Comparison of ENCODE assay signal across 10 cellular contexts in the genomic region with DNA sequence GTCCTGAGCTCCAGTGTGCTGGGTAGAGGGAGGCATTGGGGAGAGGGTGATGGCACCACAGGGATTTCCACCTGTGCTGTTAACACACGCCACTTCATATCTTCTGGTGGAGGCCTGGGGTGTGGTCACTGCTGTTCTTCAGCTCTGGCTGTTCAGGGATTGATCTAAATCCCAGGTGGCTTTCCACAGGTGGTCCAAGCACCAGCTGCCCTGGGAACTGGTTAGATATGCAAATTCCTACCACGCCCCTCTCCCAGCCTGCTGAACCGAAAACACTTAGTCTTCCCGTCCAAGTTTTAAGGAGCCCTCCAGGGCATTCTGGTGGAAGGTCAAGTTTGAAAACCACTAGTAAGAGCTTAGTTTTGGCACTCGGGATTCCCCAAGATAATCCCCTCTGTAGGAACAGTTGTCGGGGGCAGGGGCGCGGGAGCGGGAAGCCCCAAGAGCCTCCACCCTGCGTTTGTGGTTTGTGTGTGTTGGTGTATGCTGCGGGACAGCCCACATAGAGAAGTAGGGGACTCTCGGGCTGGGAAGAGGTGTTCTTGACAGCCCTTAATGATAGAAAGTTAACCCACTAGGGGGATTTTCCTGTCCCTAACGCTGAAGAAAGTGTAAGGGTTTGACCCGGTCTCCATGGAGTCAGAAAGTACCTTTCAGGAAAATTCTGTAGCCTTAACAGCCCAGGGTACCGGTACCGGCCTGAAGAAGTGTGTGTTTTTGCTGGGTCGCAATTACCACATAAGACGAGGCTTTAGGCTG. TPM values are rescaled to one million over a fixed set of nuclear protein-coding genes. Genes with fewer than 3 reads are reported as not detected.
A peak's percentile ranks its signal among the peaks of the same experiment; 100 is the strongest.
DNase-seq lines count a peak whose midpoint lies in the region; ATAC-seq and TF ChIP-seq lines count a peak whose summit lies in the region.
"Had no signal": no experiment of that assay in that cellular context is flagged by ENCODE, and none has a peak within 500 bp of the region (broad histone marks: within the 10 kb centered on the region; RNA-seq: fewer than 3 reads in every experiment).

No MANE protein-coding gene starts in this region.

- peaks cover 11% of the 10 kb centered on the region for H3K36me3 Mint-ChIP-seq in neural progenitor cell
- H3K36me3 Mint-ChIP-seq: naive thymus-derived CD8-positive, alpha-beta T cell had no signal

- no peaks in the 10 kb centered on the region for H3K79me2 ChIP-seq in neural progenitor cell (ENCODE audit: low read depth)

- H3K27me3 ChIP-seq in body of pancreas (no peaks in the 10 kb centered on the region), neural progenitor cell (peaks cover 23% of the 10 kb centered on the region), brain microvascular endothelial cell (replicated peaks) (no peaks in the 10 kb centered on the region)

- no peaks in the 10 kb centered on the region for H3K9me3 ChIP-seq in body of pancreas
- H3K9me3 ChIP-seq in neural progenitor cell (ENCODE audit: low read depth): no peaks in the 10 kb centered on the region

- peaks cover 12% of the 10 kb centered on the region for H3K27me3 Mint-ChIP-seq in neural progenitor cell (ENCODE audit: insufficient read depth, low read depth)
- H3K27me3 Mint-ChIP-seq: naive thymus-derived CD8-positive, alpha-beta T cell had no signal

- H3K4me3 ChIP-seq in body of pancreas (no peak overlapping the region), neural progenitor cell (no peak overlapping the region), brain microvascular endothelial cell (ENCODE audit: low read depth, low read length) (no peak overlapping the region)

- no peak for TF ChIP-seq CTCF in body of pancreas (IDR thresholded peaks at IDR 0.05)
- no peak for TF ChIP-seq CTCF in neural progenitor cell (IDR thresholded peaks at IDR 0.05)
- no peak for TF ChIP-seq CTCF in brain microvascular endothelial cell (IDR thresholded peaks at IDR 0.05; ENCODE audit: low read depth, low read length, missing control alignments)

- DNase-seq in Caki2 (ENCODE audit: low read depth) (peak; percentile 19), body of pancreas (peak in 2 of 4 donors; percentile 51 to 52), neural progenitor cell (ENCODE audit: low spot score) (no peak), brain microvascular endothelial cell (no peak), hypothalamus (lab: John Stamatoyannopoulos, UW) (no peak), amniotic stem cell (lab: John Stamatoyannopoulos, UW) (no peak)
- DNase-seq: naive thymus-derived CD8-positive, alpha-beta T cell; T-helper 1 cell had no signal

- in situ Hi-C loops in Caki2 (cut with HindIII; ENCODE audit: low pct_unique_long_range_greater_than_20kb, low sequenced_read_pairs): no loop called here
- in situ Hi-C loops in brain microvascular endothelial cell (cut with HindIII; ENCODE audit: low pct_ligation_motif_present, low sequenced_read_pairs): no loop called here

- H3K4me1 ChIP-seq in body of pancreas: peaks cover 66% of the 10 kb centered on the region
- H3K4me1 ChIP-seq in neural progenitor cell: peaks cover 18% of the 10 kb centered on the region

- no peak overlapping the region for H3K9ac ChIP-seq in neural progenitor cell

- H3K27ac Mint-ChIP-seq in neural progenitor cell: no peak overlapping the region

- H3F3A ChIP-seq in neural progenitor cell (ENCODE audit: low read depth): no peaks in the 10 kb centered on the region

- TF ChIP-seq POLR2A in body of pancreas (IDR thresholded peaks at IDR 0.05): peak in 2 of 3 donors; percentile 10 to 23

- intact Hi-C loops in body of pancreas (cut with DNase I): loop anchor here (5.0 kb wide), 1 partner anchor 41 kb away; no protein-coding TSS in a partner anchor

- ATAC-seq in HG02759 (IDR thresholded peaks at IDR 0.05; ENCODE audit: unreplicated experiment) (peak; percentile 39), body of pancreas (no peak)
- ATAC-seq in activated CD4-positive, CD25-positive, alpha-beta regulatory T cell treated with anti-CD3 and anti-CD28 coated beads, Interleukin-2, amount 50 U/mL, for 24 hours: no peak

- H2AFZ ChIP-seq in neural progenitor cell (replicated peaks): no peak overlapping the region

- no peak overlapping the region for H3K4me3 Mint-ChIP-seq in neural progenitor cell

- WGBS in body of pancreas, 2 donors: 65 to 71% methylated on average over 16 to 18 of the region's 18 CpGs

- no peaks in the 10 kb centered on the region for H3K9me3 Mint-ChIP-seq in neural progenitor cell
- H3K9me3 Mint-ChIP-seq: naive thymus-derived CD8-positive, alpha-beta T cell had no signal

- no peaks in the 10 kb centered on the region for H4K20me1 ChIP-seq in neural progenitor cell (ENCODE audit: low read depth)

- H3K4me1 Mint-ChIP-seq in neural progenitor cell: peaks cover 23% of the 10 kb centered on the region

- H3K36me3 ChIP-seq in body of pancreas (replicated peaks in 1 of 2; ENCODE audit: insufficient read depth in 1 of 2, low read depth in 2 of 2): peaks cover 0 to 4% of the 10 kb centered on the region in 2 donors
- no peaks in the 10 kb centered on the region for H3K36me3 ChIP-seq in neural progenitor cell
- no peaks in the 10 kb centered on the region for H3K36me3 ChIP-seq in brain microvascular endothelial cell (replicated peaks)

- peak overlapping the region; percentile 53 for H3K4me2 ChIP-seq in neural progenitor cell

- H3K27ac ChIP-seq in body of pancreas (peak overlapping the region; percentile 88 to 95 (median 94)), neural progenitor cell (no peak overlapping the region), brain microvascular endothelial cell (no peak overlapping the region)

RNA-seq across cellular contexts. Expression of a gene that starts 5.1 kb away (rescaled TPM):
- total RNA-seq in Caki2 (2014; rRNA removed; shearing (Covaris generic); ENCODE audit: low replicate concordance): 0.43 and 2.8 TPM in 2 replicates
- total RNA-seq in body of pancreas (100 to 1,000 TPM; 226 to 230 TPM), neural progenitor cell (ENCODE audit: low replicate concordance) (0.71 TPM in 1 of 2 replicates, not detected in the other)
- total RNA-seq: naive thymus-derived CD8-positive, alpha-beta T cell had no signal

RNA-seq across cellular contexts. Expression of a gene that starts 13.9 kb away (rescaled TPM):
- 2.9 and 3.4 TPM in 2 replicates for total RNA-seq in Caki2 (2014; rRNA removed; shearing (Covaris generic); ENCODE audit: low replicate concordance)
- total RNA-seq in body of pancreas (10 to 100 TPM; 44.5 to 50.8 TPM), neural progenitor cell (ENCODE audit: low replicate concordance) (3.1 and 9.7 TPM in 2 replicates)

RNA-seq across cellular contexts. Expression of a gene that starts 27.2 kb away (rescaled TPM):
- total RNA-seq in Caki2 (2014; rRNA removed; shearing (Covaris generic); ENCODE audit: low replicate concordance): 0.09 TPM in 1 of 2 replicates, not detected in the other
- total RNA-seq in body of pancreas: 10 to 100 TPM; 12.9 to 30.4 TPM
- 60.2 and 81.0 TPM in 2 replicates for total RNA-seq in neural progenitor cell (ENCODE audit: low replicate concordance)

Comparison
In these comparisons a context has a peak if more than half of its experiments do, and no peak if none do; other contexts are left out.
1. H3K27ac ChIP-seq: peak in body of pancreas (4 of 4); none in neural progenitor cell (single experiment) and brain microvascular endothelial cell (single experiment).
2. RNA of a gene that starts 5.1 kb away (total RNA-seq): 226 to 230 TPM in body of pancreas; 0.43 to 2.8 TPM in Caki2 and 0.71 TPM in neural progenitor cell; every median in the first group is over 10 times any median in the second.
3. RNA of a gene that starts 27.2 kb away (total RNA-seq): 60.2 to 81.0 TPM in neural progenitor cell and 12.9 to 30.4 TPM in body of pancreas; 0.09 TPM in Caki2; every median in the first group is over 10 times any median in the second.